1 cellular context compared by ENCODE assay signal in the genomic region with DNA sequence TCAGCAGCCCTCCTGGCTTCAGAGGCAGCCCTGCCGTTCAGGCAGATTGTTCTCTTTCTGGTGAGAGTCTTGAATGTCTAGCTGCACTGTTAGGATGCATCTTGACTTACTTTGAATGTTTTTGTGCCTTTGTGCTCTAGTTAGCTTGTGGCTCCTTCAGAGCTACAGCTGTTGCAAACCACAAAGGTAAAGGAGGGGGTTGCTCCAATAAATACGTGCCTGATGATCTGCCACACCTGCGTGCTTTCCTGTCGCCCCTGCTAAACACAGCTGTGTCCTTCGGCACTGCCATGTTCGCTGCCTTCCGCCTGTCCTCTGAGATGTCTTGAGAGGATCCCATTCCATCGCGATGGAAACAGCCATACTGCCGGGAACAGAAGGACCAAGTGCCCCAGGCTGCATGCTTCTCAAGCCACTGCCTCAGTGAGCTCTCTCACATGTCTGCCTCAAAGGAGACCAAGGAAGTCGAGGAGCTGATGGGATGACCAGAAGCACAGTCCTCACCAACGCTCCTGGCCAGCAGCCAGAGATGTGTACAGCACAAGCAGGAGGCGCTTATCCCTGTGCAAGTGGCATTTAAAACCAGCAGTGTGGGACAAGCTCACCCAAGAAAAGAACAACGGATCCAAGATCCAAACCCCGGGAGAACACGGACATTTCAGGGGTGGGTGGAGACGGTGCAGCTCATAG.
TF ChIP-seq lines count a peak whose summit lies in the region.

No MANE protein-coding gene starts in this region.

TF ChIP-seq in neural cell, 6 proteins besides CTCF, POLR2A, EP300 and RAD21:
- TF ChIP-seq EZH2 (IDR thresholded peaks at IDR 0.05; ENCODE audit: borderline replicate concordance, insufficient read depth, low read length, poor library complexity, severe bottlenecking) (no peak), POLR2AphosphoS5 (IDR thresholded peaks at IDR 0.05) (no peak), MXI1 (conservative IDR thresholded peaks at IDR 0.05; ENCODE audit: poor library complexity, severe bottlenecking) (no peak), TAF1 (IDR thresholded peaks at IDR 0.05; ENCODE audit: low read depth) (no peak), SMC3 (conservative IDR thresholded peaks at IDR 0.05; ENCODE audit: poor library complexity) (no peak)
- TF ChIP-seq, protein P1, sequence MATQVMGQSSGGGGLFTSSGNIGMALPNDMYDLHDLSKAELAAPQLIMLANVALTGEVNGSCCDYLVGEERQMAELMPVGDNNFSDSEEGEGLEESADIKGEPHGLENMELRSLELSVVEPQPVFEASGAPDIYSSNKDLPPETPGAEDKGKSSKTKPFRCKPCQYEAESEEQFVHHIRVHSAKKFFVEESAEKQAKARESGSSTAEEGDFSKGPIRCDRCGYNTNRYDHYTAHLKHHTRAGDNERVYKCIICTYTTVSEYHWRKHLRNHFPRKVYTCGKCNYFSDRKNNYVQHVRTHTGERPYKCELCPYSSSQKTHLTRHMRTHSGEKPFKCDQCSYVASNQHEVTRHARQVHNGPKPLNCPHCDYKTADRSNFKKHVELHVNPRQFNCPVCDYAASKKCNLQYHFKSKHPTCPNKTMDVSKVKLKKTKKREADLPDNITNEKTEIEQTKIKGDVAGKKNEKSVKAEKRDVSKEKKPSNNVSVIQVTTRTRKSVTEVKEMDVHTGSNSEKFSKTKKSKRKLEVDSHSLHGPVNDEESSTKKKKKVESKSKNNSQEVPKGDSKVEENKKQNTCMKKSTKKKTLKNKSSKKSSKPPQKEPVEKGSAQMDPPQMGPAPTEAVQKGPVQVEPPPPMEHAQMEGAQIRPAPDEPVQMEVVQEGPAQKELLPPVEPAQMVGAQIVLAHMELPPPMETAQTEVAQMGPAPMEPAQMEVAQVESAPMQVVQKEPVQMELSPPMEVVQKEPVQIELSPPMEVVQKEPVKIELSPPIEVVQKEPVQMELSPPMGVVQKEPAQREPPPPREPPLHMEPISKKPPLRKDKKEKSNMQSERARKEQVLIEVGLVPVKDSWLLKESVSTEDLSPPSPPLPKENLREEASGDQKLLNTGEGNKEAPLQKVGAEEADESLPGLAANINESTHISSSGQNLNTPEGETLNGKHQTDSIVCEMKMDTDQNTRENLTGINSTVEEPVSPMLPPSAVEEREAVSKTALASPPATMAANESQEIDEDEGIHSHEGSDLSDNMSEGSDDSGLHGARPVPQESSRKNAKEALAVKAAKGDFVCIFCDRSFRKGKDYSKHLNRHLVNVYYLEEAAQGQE (IDR thresholded peaks at IDR 0.05; ENCODE audit: borderline replicate concordance) = no peak
